Comparison of ENCODE assay signal across 21 cellular contexts in genomic region chr16:67462279-67462655, GRCh38. TPM values are rescaled to one million over a fixed set of nuclear protein-coding genes. Genes with fewer than 3 reads are reported as not detected.
DNase-seq lines count a peak whose midpoint lies in the region; ATAC-seq and TF ChIP-seq lines count a peak whose summit lies in the region.
"Had no signal": no experiment of that assay in that cellular context is flagged by ENCODE, and none has a peak within 500 bp of the region (broad histone marks: within the 10 kb centered on the region; RNA-seq: fewer than 3 reads in every experiment).

No MANE protein-coding gene starts in this region.

- H3K18ac ChIP-seq in mesenchymal stem cell (ENCODE audit: low read depth in 1 of 2, low read length in 2 of 2): no peak overlapping the region

- H3K4me3 ChIP-seq in body of pancreas (no peak overlapping the region), mesenchymal stem cell (ENCODE audit: insufficient read depth in 1 of 2, low read depth in 1 of 2, low read length in 2 of 2) (no peak overlapping the region), gastroesophageal sphincter (no peak overlapping the region)
- H3K4me3 ChIP-seq: heart right ventricle, ovary, sigmoid colon, tibial nerve had no signal

- H3K9me3 ChIP-seq in body of pancreas (no peaks in the 10 kb centered on the region), mesenchymal stem cell (ENCODE audit: control insufficient read depth, low read length) (no peaks in the 10 kb centered on the region), gastroesophageal sphincter (no peaks in the 10 kb centered on the region)
- H3K9me3 ChIP-seq: heart right ventricle, ovary, sigmoid colon, tibial nerve had no signal

- H3K27me3 ChIP-seq in body of pancreas (no peaks in the 10 kb centered on the region), mesenchymal stem cell (ENCODE audit: control insufficient read depth in 1 of 2, insufficient read depth in 1 of 2, low read length in 2 of 2) (no peaks in the 10 kb centered on the region), gastroesophageal sphincter (no peaks in the 10 kb centered on the region)
- H3K27me3 ChIP-seq: heart right ventricle, ovary, sigmoid colon, tibial nerve had no signal

- no peak for TF ChIP-seq POLR2A in body of pancreas (IDR thresholded peaks at IDR 0.05)
- TF ChIP-seq POLR2A in gastroesophageal sphincter (IDR thresholded peaks at IDR 0.05): no peak

- H3K4me3 Mint-ChIP-seq in HFFc6 (no peak overlapping the region), CD14-positive monocyte (no peak overlapping the region)
- H3K4me3 Mint-ChIP-seq in stimulated activated effector memory CD8-positive, alpha-beta T cell treated with anti-CD3 and anti-CD28 coated beads, Interleukin-12 subunit alpha, Interleukin-12 subunit beta, amount 100 ng/mL, for 72 hours: no peak overlapping the region
- no peak overlapping the region for H3K4me3 Mint-ChIP-seq in naive thymus-derived CD8-positive, alpha-beta T cell
- H3K4me3 Mint-ChIP-seq: activated CD4-positive, alpha-beta T cell treated with anti-CD3 and anti-CD28 coated beads for 36 hours; activated naive CD8-positive, alpha-beta T cell treated with anti-CD3 and anti-CD28 coated beads for 36 hours; endodermal cell; H9 had no signal

- no peak overlapping the region for H2BK15ac ChIP-seq in mesenchymal stem cell (ENCODE audit: low read depth, poor library complexity, severe bottlenecking)

- H3K27ac Mint-ChIP-seq in HFFc6 (0 out of 2 replicates have a peak overlapping the region, but pooled peaks have one; percentile 33), CD14-positive monocyte (peak overlapping the region in 2 of 7 donors; percentile 18 to 25)
- peak overlapping the region; percentile 70 for H3K27ac Mint-ChIP-seq in stimulated activated effector memory CD8-positive, alpha-beta T cell treated with anti-CD3 and anti-CD28 coated beads, Interleukin-12 subunit alpha, Interleukin-12 subunit beta, amount 100 ng/mL, for 72 hours
- H3K27ac Mint-ChIP-seq in naive thymus-derived CD8-positive, alpha-beta T cell: peak overlapping the region in 1 of 10 donors; percentile 56
- H3K27ac Mint-ChIP-seq: activated CD4-positive, alpha-beta T cell treated with anti-CD3 and anti-CD28 coated beads for 36 hours; activated naive CD8-positive, alpha-beta T cell treated with anti-CD3 and anti-CD28 coated beads for 36 hours; endodermal cell had no signal

- H3K4me2 ChIP-seq in mesenchymal stem cell (ENCODE audit: low read length, poor library complexity, severe bottlenecking): no peak overlapping the region

- no peak overlapping the region for H2BK12ac ChIP-seq in mesenchymal stem cell (ENCODE audit: low read length in 2 of 2)

- H3K23ac ChIP-seq in mesenchymal stem cell (ENCODE audit: low read length in 2 of 2): no peak overlapping the region

- H3K27me3 Mint-ChIP-seq in HFFc6 (ENCODE audit: insufficient read depth) (no peaks in the 10 kb centered on the region), CD14-positive monocyte (ENCODE audit: low read depth in 3 of 3) (no peaks in the 10 kb centered on the region)
- H3K27me3 Mint-ChIP-seq in naive thymus-derived CD8-positive, alpha-beta T cell: no peaks in the 10 kb centered on the region
- H3K27me3 Mint-ChIP-seq: activated CD4-positive, alpha-beta T cell treated with anti-CD3 and anti-CD28 coated beads for 36 hours; activated naive CD8-positive, alpha-beta T cell treated with anti-CD3 and anti-CD28 coated beads for 36 hours had no signal

- TF ChIP-seq EP300 in gastroesophageal sphincter (IDR thresholded peaks at IDR 0.05): no peak

- H4K8ac ChIP-seq in mesenchymal stem cell (ENCODE audit: low read length): no peak overlapping the region

- H3K79me1 ChIP-seq in mesenchymal stem cell (replicated peaks; ENCODE audit: low read length, poor library complexity, severe bottlenecking): peaks cover 59% of the 10 kb centered on the region

- H3K36me3 ChIP-seq in body of pancreas (replicated peaks in 1 of 2; ENCODE audit: insufficient read depth in 1 of 2, low read depth in 2 of 2): no peaks in the 10 kb centered on the region
- peaks cover 22 to 42% of the 10 kb centered on the region in 2 experiments for H3K36me3 ChIP-seq in mesenchymal stem cell (ENCODE audit: control insufficient read depth in 1 of 2, insufficient read depth in 2 of 2, low read depth in 1 of 2, low read length in 2 of 2)
- H3K36me3 ChIP-seq in gastroesophageal sphincter: peaks cover 0 to 13% of the 10 kb centered on the region in 2 donors
- H3K36me3 ChIP-seq: ovary, tibial nerve had no signal

- H2BK120ac ChIP-seq in mesenchymal stem cell (ENCODE audit: low read depth, low read length): no peak overlapping the region

- no peaks in the 10 kb centered on the region for H3K9me3 Mint-ChIP-seq in HFFc6
- H3K9me3 Mint-ChIP-seq in stimulated activated effector memory CD8-positive, alpha-beta T cell treated with anti-CD3 and anti-CD28 coated beads, Interleukin-12 subunit alpha, Interleukin-12 subunit beta, amount 100 ng/mL, for 72 hours: no peaks in the 10 kb centered on the region
- no peaks in the 10 kb centered on the region for H3K9me3 Mint-ChIP-seq in naive thymus-derived CD8-positive, alpha-beta T cell
- H3K9me3 Mint-ChIP-seq in CD14-positive monocyte: no peaks in the 10 kb centered on the region
- H3K9me3 Mint-ChIP-seq: activated naive CD8-positive, alpha-beta T cell treated with anti-CD3 and anti-CD28 coated beads for 36 hours; endodermal cell; H9 had no signal

- H3K4me1 ChIP-seq in body of pancreas (peaks cover 86% of the 10 kb centered on the region), mesenchymal stem cell (ENCODE audit: control insufficient read depth, insufficient read depth, low read depth, low read length) (peaks cover 56% of the 10 kb centered on the region), gastroesophageal sphincter (peaks cover 3 to 94% (median 59%) of the 10 kb centered on the region in 3 donors)

- H3K9ac ChIP-seq in mesenchymal stem cell (ENCODE audit: low read length): peak overlapping the region; percentile 25

- no peak overlapping the region for H4K91ac ChIP-seq in mesenchymal stem cell (ENCODE audit: low read length)

- H2AK5ac ChIP-seq in mesenchymal stem cell (ENCODE audit: low read length, severe bottlenecking): no peak overlapping the region

- intact Hi-C loops in body of pancreas (cut with DNase I): no loop called here
- intact Hi-C loops in CD14-positive monocyte (cut with micrococcal nuclease): no loop called here

- H3K14ac ChIP-seq in mesenchymal stem cell (ENCODE audit: low read length in 2 of 2): no peak overlapping the region

- no peak overlapping the region for H2BK5ac ChIP-seq in mesenchymal stem cell (ENCODE audit: low read depth, low read length, poor library complexity, severe bottlenecking)

- TF ChIP-seq CTCF in HFFc6 (IDR thresholded peaks at IDR 0.05) (no peak), body of pancreas (IDR thresholded peaks at IDR 0.05) (no peak), gastroesophageal sphincter (IDR thresholded peaks at IDR 0.05) (no peak), CD14-positive monocyte (IDR thresholded peaks at IDR 0.05) (no peak)

- whole genome bisulfite sequencing in body of pancreas, 2 donors: 58 to 79% methylated on average over 2 to 5 of the region's 5 CpGs
- WGBS in mesenchymal stem cell: 93% methylated on average over 5 of the region's 5 CpGs
- WGBS in gastroesophageal sphincter (ENCODE audit: low coverage in 1 of 2), 2 donors: 100% methylated on average over 1 of the region's 5 CpGs; no CpG with 5 or more reads in 1 of the 2 donors

- ATAC-seq in body of pancreas: no peak
- ATAC-seq in stimulated activated effector memory CD8-positive, alpha-beta T cell treated with anti-CD3 and anti-CD28 coated beads, Interleukin-12 subunit alpha, Interleukin-12 subunit beta, amount 100 ng/mL, for 72 hours: no peak
- ATAC-seq in gastroesophageal sphincter: no peak
- no peak for ATAC-seq in naive thymus-derived CD8-positive, alpha-beta T cell
- ATAC-seq: activated CD4-positive, alpha-beta T cell treated with anti-CD3 and anti-CD28 coated beads for 36 hours; heart right ventricle had no signal

- peaks cover 45% of the 10 kb centered on the region for H3K4me1 Mint-ChIP-seq in HFFc6 (ENCODE audit: low read depth)
- H3K4me1 Mint-ChIP-seq in stimulated activated effector memory CD8-positive, alpha-beta T cell treated with anti-CD3 and anti-CD28 coated beads, Interleukin-12 subunit alpha, Interleukin-12 subunit beta, amount 100 ng/mL, for 72 hours: peaks cover 64% of the 10 kb centered on the region
- H3K4me1 Mint-ChIP-seq in naive thymus-derived CD8-positive, alpha-beta T cell: peaks cover 24 to 56% (median 46%) of the 10 kb centered on the region in 4 donors
- H3K4me1 Mint-ChIP-seq in CD14-positive monocyte: peaks cover 51% of the 10 kb centered on the region
- H3K4me1 Mint-ChIP-seq: endodermal cell had no signal

- H3K4ac ChIP-seq in mesenchymal stem cell (ENCODE audit: low read depth in 1 of 2, low read length in 2 of 2): no peak overlapping the region

- no peak overlapping the region for H2AFZ ChIP-seq in mesenchymal stem cell (ENCODE audit: low read depth, low read length)

- POLR2A ChIA-PET in naive thymus-derived CD8-positive, alpha-beta T cell (lab: Charles Lee): interaction anchor here (0.6 kb wide), 1 partner anchor 125 kb away, joined by 3 read pairs; no protein-coding TSS in a partner anchor

- H3K27ac ChIP-seq in body of pancreas (peak overlapping the region in 3 of 4 donors; percentile 86 to 96 (median 94)), mesenchymal stem cell (ENCODE audit: low read length, poor library complexity, severe bottlenecking) (no peak overlapping the region), gastroesophageal sphincter (no peak overlapping the region)
- H3K27ac ChIP-seq: heart right ventricle, ovary had no signal

- H3K36me3 Mint-ChIP-seq in HFFc6 (ENCODE audit: low read depth) (no peaks in the 10 kb centered on the region; the same call in 1 of the 2 replicates), CD14-positive monocyte (peaks cover 28 to 77% of the 10 kb centered on the region in 2 donors)
- H3K36me3 Mint-ChIP-seq in stimulated activated effector memory CD8-positive, alpha-beta T cell treated with anti-CD3 and anti-CD28 coated beads, Interleukin-12 subunit alpha, Interleukin-12 subunit beta, amount 100 ng/mL, for 72 hours: no peaks in the 10 kb centered on the region
- peaks cover 0 to 7% (median 0%) of the 10 kb centered on the region in 3 donors for H3K36me3 Mint-ChIP-seq in naive thymus-derived CD8-positive, alpha-beta T cell
- H3K36me3 Mint-ChIP-seq: activated naive CD8-positive, alpha-beta T cell treated with anti-CD3 and anti-CD28 coated beads for 36 hours had no signal

- DNase-seq in HFFc6: no peak
- no peak for DNase-seq in body of pancreas
- DNase-seq in mesenchymal stem cell: no peak
- DNase-seq in stimulated activated effector memory CD8-positive, alpha-beta T cell treated with anti-CD3 and anti-CD28 coated beads, Interleukin-12 subunit alpha, Interleukin-12 subunit beta, amount 100 ng/mL, for 72 hours (ENCODE audit: low spot score in 2 of 2): no peak
- no peak for DNase-seq in NOMO-1 treated with dmso at 0.1 percent for 144 hours (lab: John Stamatoyannopoulos, UW; ENCODE audit: unreplicated experiment)
- DNase-seq in naive thymus-derived CD8-positive, alpha-beta T cell: no peak
- no peak for DNase-seq in CD14-positive monocyte (ENCODE audit: low spot score)
- DNase-seq: activated CD4-positive, alpha-beta T cell treated with anti-CD3 and anti-CD28 coated beads for 36 hours; activated naive CD8-positive, alpha-beta T cell treated with anti-CD3 and anti-CD28 coated beads for 36 hours; DMS79; endodermal cell; H9; heart right ventricle; NCI-H526; ovary; SHP77; sigmoid colon had no signal

RNA-seq across cellular contexts. Expression of gene ATP6V0D1, which starts 18.7 kb away (rescaled TPM):
- 100 to 1,000 TPM; 102 to 130 (median 118) TPM for total RNA-seq in HFFc6 (2021; fragmentation: NEBNext Ultra II Directional; extraction: Animal tissue kit (Norgen Biotek cat#: 25700))
- total RNA-seq in body of pancreas (100 to 1,000 TPM in 1 of 2 donors, 10 to 100 TPM in 1; 53.7 to 102 TPM), gastroesophageal sphincter (100 to 1,000 TPM in 2 of 4 donors, 10 to 100 TPM in 2; 94.2 to 145 (median 110) TPM)
- 140 TPM for polyA plus RNA-seq in mesenchymal stem cell (2013, experiment 1 of 2)
- 136 TPM for polyA plus RNA-seq in mesenchymal stem cell (2013, experiment 2 of 2)
- total RNA-seq in naive thymus-derived CD8-positive, alpha-beta T cell: 10 to 100 TPM; 33.3 to 35.1 TPM
- polyA plus RNA-seq in naive thymus-derived CD8-positive, alpha-beta T cell: 10 to 100 TPM; 74.7 to 89.6 (median 77.5) TPM
- polyA plus RNA-seq in CD14-positive monocyte: 100 to 1,000 TPM; 631 to 687 TPM

RNA-seq across cellular contexts. Expression of gene AGRP, which starts 21.1 kb away (rescaled TPM):
- not detected for total RNA-seq in HFFc6 (2021; fragmentation: NEBNext Ultra II Directional; extraction: Animal tissue kit (Norgen Biotek cat#: 25700))
- total RNA-seq in body of pancreas (not detected), gastroesophageal sphincter (not detected)
- not detected for polyA plus RNA-seq in mesenchymal stem cell (2013, experiment 1 of 2)
- not detected for polyA plus RNA-seq in mesenchymal stem cell (2013, experiment 2 of 2)
- total RNA-seq in naive thymus-derived CD8-positive, alpha-beta T cell: not detected
- polyA plus RNA-seq in naive thymus-derived CD8-positive, alpha-beta T cell: not detected
- under 1 TPM; 0.32 to 0.54 TPM for polyA plus RNA-seq in CD14-positive monocyte
- total RNA-seq: activated CD4-positive, alpha-beta T cell treated with anti-CD3 and anti-CD28 coated beads for 36 hours; endodermal cell; H9; heart right ventricle; lower leg skin; myocyte; sigmoid colon; tibial nerve had no signal
- polyA plus RNA-seq: sigmoid colon had no signal

RNA-seq across cellular contexts. Expression of gene HSD11B2, which starts 31.3 kb away (rescaled TPM):
- not detected for total RNA-seq in HFFc6 (2021; fragmentation: NEBNext Ultra II Directional; extraction: Animal tissue kit (Norgen Biotek cat#: 25700))
- 10 to 100 TPM in 1 of 2 donors, 1 to 10 TPM in 1; 5.4 to 13.8 TPM for total RNA-seq in body of pancreas
- 0.08 TPM for polyA plus RNA-seq in mesenchymal stem cell (2013, experiment 1 of 2)
- polyA plus RNA-seq in mesenchymal stem cell (2013, experiment 2 of 2): not detected
- total RNA-seq in gastroesophageal sphincter: 1 to 10 TPM in 1 of 4 donors, under 1 TPM in 2, not detected in 1; 0.19 to 2.1 (median 0.27) TPM
- total RNA-seq in naive thymus-derived CD8-positive, alpha-beta T cell: not detected
- not detected for polyA plus RNA-seq in naive thymus-derived CD8-positive, alpha-beta T cell
- not detected for polyA plus RNA-seq in CD14-positive monocyte

RNA-seq across cellular contexts. Expression of gene ZDHHC1, which starts 46.0 kb away (rescaled TPM):
- total RNA-seq in HFFc6 (2021; fragmentation: NEBNext Ultra II Directional; extraction: Animal tissue kit (Norgen Biotek cat#: 25700)): 1 to 10 TPM; 2.1 to 5.4 (median 2.8) TPM
- total RNA-seq in body of pancreas (10 to 100 TPM; 13.0 to 57.0 TPM), gastroesophageal sphincter (10 to 100 TPM in 3 of 4 donors, 1 to 10 TPM in 1; 7.5 to 26.7 (median 17.3) TPM)
- polyA plus RNA-seq in mesenchymal stem cell (2013, experiment 1 of 2): 6.6 TPM
- 6.1 TPM for polyA plus RNA-seq in mesenchymal stem cell (2013, experiment 2 of 2)
- total RNA-seq in naive thymus-derived CD8-positive, alpha-beta T cell: under 1 TPM in 1 of 2 experiments, not detected in 1; 0.52 TPM
- polyA plus RNA-seq in naive thymus-derived CD8-positive, alpha-beta T cell: under 1 TPM; 0.18 to 0.28 (median 0.27) TPM
- 10 to 100 TPM in 1 of 2 donors, 1 to 10 TPM in 1; 6.0 to 14.2 TPM for polyA plus RNA-seq in CD14-positive monocyte

Comparison
In these comparisons a context has a peak if more than half of its experiments do, and no peak if none do; other contexts are left out.
1. H3K27ac ChIP-seq: peak in body of pancreas (3 of 4); none in mesenchymal stem cell (single experiment) and gastroesophageal sphincter (0 of 4).